14 cellular contexts compared by ENCODE assay signal in the genomic region with DNA sequence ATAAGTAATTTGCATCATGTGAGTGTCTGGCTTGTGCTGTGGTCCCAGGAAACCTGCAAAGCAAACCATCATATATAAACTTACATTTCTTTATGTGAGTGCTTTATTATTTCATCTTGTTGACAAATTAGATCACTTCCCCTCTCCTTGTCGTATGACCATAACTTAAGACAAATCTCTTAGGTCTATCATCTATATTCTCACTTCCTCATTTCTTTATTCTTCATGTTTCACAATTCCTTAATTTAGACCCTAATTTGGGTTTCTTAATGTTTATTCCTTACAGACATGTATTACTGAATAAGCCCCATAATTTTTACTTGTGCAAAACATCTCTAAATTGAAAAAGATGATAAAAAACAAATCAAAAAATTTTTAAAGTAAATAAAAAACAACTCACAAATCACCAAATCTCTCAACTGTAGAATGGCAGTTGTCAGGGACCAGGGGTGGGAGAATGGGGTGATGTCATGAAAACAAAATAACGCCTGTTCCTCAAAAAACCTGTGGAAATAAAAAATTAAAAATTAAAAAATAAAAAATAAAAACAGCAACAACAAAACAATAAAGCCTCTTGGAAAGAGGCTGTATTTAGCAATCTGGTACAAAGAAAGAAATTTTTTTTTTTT. TPM values are rescaled to one million over a fixed set of nuclear protein-coding genes. Genes with fewer than 3 reads are reported as not detected.
DNase-seq lines count a peak whose midpoint lies in the region; ATAC-seq and TF ChIP-seq lines count a peak whose summit lies in the region.
"Had no signal": no experiment of that assay in that cellular context is flagged by ENCODE, and none has a peak within 500 bp of the region (broad histone marks: within the 10 kb centered on the region; RNA-seq: fewer than 3 reads in every experiment).

No MANE protein-coding gene starts in this region.

- H3K27me3 Mint-ChIP-seq in Caco-2 (ENCODE audit: insufficient read depth, unreplicated experiment): no peaks in the 10 kb centered on the region

- peaks cover 10% of the 10 kb centered on the region for H3K9me3 Mint-ChIP-seq in Caco-2 (ENCODE audit: unreplicated experiment)

- H3K4me1 ChIP-seq in BLaER1 treated with 17β-estradiol and CSF1 and Interleukin-3, amounts not matched to agents 10 nM and 100 nM: peaks cover 35 to 51% (median 44%) of the 10 kb centered on the region in 10 experiments
- H3K4me1 ChIP-seq in PC-9 (replicated peaks; ENCODE audit: insufficient read depth): peaks cover 6% of the 10 kb centered on the region
- H3K4me1 ChIP-seq in Caco-2: peaks cover 22% of the 10 kb centered on the region
- H3K4me1 ChIP-seq: parathyroid adenoma had no signal

- BruUV-seq in PC-9 (replicated peaks; lab: Mats Ljungman, UMichigan) (no TSS peak), Caco-2 (replicated peaks; lab: Mats Ljungman, UMichigan) (no TSS peak)

- H3K9me3 ChIP-seq in BLaER1 treated with 17β-estradiol and CSF1 and Interleukin-3, amounts not matched to agents 10 nM and 100 nM (replicated peaks in 1 of 11): peaks cover 9 to 20% (median 14%) of the 10 kb centered on the region in 11 experiments; a peak in 21 of 22 replicates
- H3K9me3 ChIP-seq in PC-9 (ENCODE audit: insufficient read depth, low read depth) (peaks cover 6% of the 10 kb centered on the region; the same call in 1 of the 2 replicates), Caco-2 (peaks cover 8% of the 10 kb centered on the region)
- H3K9me3 ChIP-seq: upper lobe of left lung had no signal

- H3K36me3 ChIP-seq in BLaER1 treated with 17β-estradiol and CSF1 and Interleukin-3, amounts not matched to agents 10 nM and 100 nM: peaks cover 0 to 11% (median 7%) of the 10 kb centered on the region in 11 experiments; a peak in 6 of 22 replicates
- H3K36me3 ChIP-seq in PC-9 (ENCODE audit: low read depth) (no peaks in the 10 kb centered on the region), Caco-2 (ENCODE audit: control insufficient read depth, insufficient read depth, low read length) (no peaks in the 10 kb centered on the region)

- ATAC-seq in GM19395 (IDR thresholded peaks at IDR 0.05; ENCODE audit: unreplicated experiment): peak; percentile 45
- peak; percentile 35 for ATAC-seq in HG02973 (IDR thresholded peaks at IDR 0.05; ENCODE audit: unreplicated experiment)
- no peak for ATAC-seq in HG03571 (IDR thresholded peaks at IDR 0.05; ENCODE audit: unreplicated experiment)
- ATAC-seq: HCT116 had no signal

- no peak overlapping the region for H2AFZ ChIP-seq in PC-9
- H2AFZ ChIP-seq: parathyroid adenoma had no signal

- TF ChIP-seq CTCF in PC-9 (conservative IDR thresholded peaks at IDR 0.05): no peak
- TF ChIP-seq CTCF in Caco-2 (IDR thresholded peaks at IDR 0.05; ENCODE audit: insufficient read depth in 1 of 2, low read depth in 1 of 2, low read length in 1 of 2, severe bottlenecking in 1 of 2, unreplicated experiment in 1 of 2): no peak

- H3K79me2 ChIP-seq in PC-9 (ENCODE audit: low read depth): no peaks in the 10 kb centered on the region
- H3K79me2 ChIP-seq: parathyroid adenoma had no signal

- POLR2A ChIA-PET in PC-9 (lab: Charles Lee; ENCODE audit: unreplicated experiment) (no interaction called here), Caco-2 (lab: Charles Lee) (no interaction called here)

- peak overlapping the region; percentile 4 to 82 (median 73); a peak in 21 of 22 replicates for H3K27ac ChIP-seq in BLaER1 treated with 17β-estradiol and CSF1 and Interleukin-3, amounts not matched to agents 10 nM and 100 nM
- no peak overlapping the region for H3K27ac ChIP-seq in PC-9
- H3K27ac ChIP-seq: parathyroid adenoma, upper lobe of left lung had no signal

- H3K4me3 Mint-ChIP-seq in Caco-2 (ENCODE audit: unreplicated experiment): no peak overlapping the region

- no peaks in the 10 kb centered on the region for H3K36me3 Mint-ChIP-seq in Caco-2 (ENCODE audit: insufficient read depth, unreplicated experiment)

- no peaks in the 10 kb centered on the region for H4K20me1 ChIP-seq in BLaER1 treated with 17β-estradiol and CSF1 and Interleukin-3, amounts not matched to agents 10 nM and 100 nM
- no peaks in the 10 kb centered on the region for H4K20me1 ChIP-seq in PC-9 (ENCODE audit: insufficient read depth)

- peaks cover 23% of the 10 kb centered on the region for H3K4me1 Mint-ChIP-seq in Caco-2 (ENCODE audit: low read depth, unreplicated experiment)

- H3K9me2 ChIP-seq in PC-9 (ENCODE audit: insufficient read depth): no peaks in the 10 kb centered on the region

- no peak overlapping the region for H3K4me3 ChIP-seq in BLaER1 treated with 17β-estradiol and CSF1 and Interleukin-3, amounts not matched to agents 10 nM and 100 nM
- H3K4me3 ChIP-seq in PC-9: no peak overlapping the region
- H3K4me3 ChIP-seq in Caco-2 (ENCODE audit: low read depth, low read length): no peak overlapping the region
- H3K4me3 ChIP-seq: upper lobe of left lung had no signal

- CTCF ChIA-PET in PC-9 (lab: Charles Lee) (no interaction called here), Caco-2 (lab: Charles Lee) (no interaction called here)

- H3K4me2 ChIP-seq in BLaER1 treated with 17β-estradiol and CSF1 and Interleukin-3, amounts not matched to agents 10 nM and 100 nM: peak overlapping the region; percentile 22 to 76 (median 62); a peak in 18 of 22 replicates
- H3K4me2 ChIP-seq in PC-9: no peak overlapping the region

- H3K9ac ChIP-seq in BLaER1 treated with 17β-estradiol and CSF1 and Interleukin-3, amounts not matched to agents 10 nM and 100 nM: peak overlapping the region in 7 of 11 experiments; percentile 14 to 65 (median 46); a peak in 10 of 22 replicates
- H3K9ac ChIP-seq: parathyroid adenoma had no signal

- peak; percentile 53 for DNase-seq in NOMO-1 treated with dmso at 0.1 percent for 144 hours (lab: John Stamatoyannopoulos, UW; ENCODE audit: unreplicated experiment)
- no peak for DNase-seq in PC-9
- DNase-seq in Caco-2: no peak
- no peak for DNase-seq in activated CD4-positive, alpha-beta T cell treated with anti-CD3 and anti-CD28 coated beads for 4 hours
- DNase-seq: activated T-cell treated with anti-CD3 and anti-CD28 coated beads, Interleukin-2, amount 50 U/mL, for 48 hours; central memory CD4-positive, alpha-beta T cell; NCI-H82; upper lobe of left lung had no signal

- no peaks in the 10 kb centered on the region for H3K27me3 ChIP-seq in BLaER1 treated with 17β-estradiol and CSF1 and Interleukin-3, amounts not matched to agents 10 nM and 100 nM
- no peaks in the 10 kb centered on the region for H3K27me3 ChIP-seq in PC-9 (ENCODE audit: insufficient read depth, low read depth)
- no peaks in the 10 kb centered on the region for H3K27me3 ChIP-seq in Caco-2 (replicated peaks; ENCODE audit: control insufficient read depth, insufficient read depth, low read length)
- H3K27me3 ChIP-seq: upper lobe of left lung had no signal

- H3F3A ChIP-seq in PC-9 (ENCODE audit: insufficient read depth, low read depth): no peaks in the 10 kb centered on the region

- H3K27ac Mint-ChIP-seq in Caco-2 (ENCODE audit: unreplicated experiment): no peak overlapping the region

- intact Hi-C loops in PC-9 (cut with micrococcal nuclease; ENCODE audit: unreplicated experiment): no loop called here
- intact Hi-C loops in Caco-2 (cut with micrococcal nuclease; ENCODE audit: unreplicated experiment): no loop called here

RNA-seq across cellular contexts. Expression of gene FBXO30, which starts 49.5 kb away (rescaled TPM):
- total RNA-seq in PC-9 (2021): 8.3 and 10.6 TPM in 2 replicates
- total RNA-seq in Caco-2 (2022): 17.1 and 17.6 TPM in 2 replicates
